In the genomic region with DNA sequence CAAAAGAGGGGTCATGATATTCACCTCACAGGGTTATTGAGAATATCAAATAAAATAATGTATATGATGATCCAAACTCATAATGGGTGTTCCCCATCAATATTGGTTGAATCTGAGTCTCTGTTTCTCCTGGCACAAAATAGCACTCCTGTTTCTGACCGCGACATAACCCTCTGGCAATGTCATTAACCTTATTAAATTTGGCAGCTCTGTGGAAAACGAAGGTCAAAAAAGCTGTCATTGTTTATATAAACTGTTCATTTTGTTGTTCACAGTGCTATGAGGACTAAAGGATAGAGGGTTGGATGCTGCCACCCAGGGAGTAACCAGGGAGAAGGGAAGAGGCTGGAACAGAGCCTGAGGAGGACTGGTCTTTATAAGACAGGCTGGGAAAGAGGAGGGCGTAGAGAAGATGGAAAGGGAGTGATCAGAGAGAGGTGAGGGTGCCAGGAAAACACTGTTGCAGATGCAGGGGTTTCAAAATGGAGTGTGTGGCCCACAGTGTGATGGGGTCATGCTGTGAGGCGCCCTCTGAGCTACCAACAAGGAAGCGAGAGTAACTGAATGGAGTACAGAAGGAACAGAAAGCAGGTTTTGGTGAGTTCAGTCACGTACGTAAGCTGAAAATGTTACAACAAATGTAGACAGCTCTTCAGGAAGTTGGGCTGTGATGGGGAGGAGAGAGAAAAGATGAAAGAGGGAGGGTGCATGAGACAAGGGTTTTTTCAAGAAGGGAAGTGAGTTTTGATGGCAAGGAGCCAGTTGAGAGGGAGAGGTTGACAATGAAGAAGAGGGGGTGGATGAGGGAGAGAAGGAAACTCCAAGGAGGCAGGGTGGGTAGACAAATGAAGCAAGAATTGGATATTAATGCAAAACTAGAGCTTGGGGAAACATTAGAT, we compare ENCODE assay signal across 9 cellular contexts.
DNase-seq lines count a peak whose midpoint lies in the region; ATAC-seq, FAIRE-seq and TF ChIP-seq lines count a peak whose summit lies in the region.
"Had no signal": no experiment of that assay in that cellular context is flagged by ENCODE, and none has a peak within 500 bp of the region (broad histone marks: within the 10 kb centered on the region; RNA-seq: fewer than 3 reads in every experiment).

No MANE protein-coding gene starts in this region.

- no peaks in the 10 kb centered on the region for H3K27me3 ChIP-seq in effector memory CD4-positive, alpha-beta T cell (replicated peaks; ENCODE audit: control insufficient read depth, insufficient read depth, low read length, poor library complexity, severe bottlenecking)
- H3K27me3 ChIP-seq in upper lobe of left lung = no peaks in the 10 kb centered on the region

- peak; percentile 5 for DNase-seq in DMS79 treated with DMSO at 0.1 percent for 48 hours (lab: John Stamatoyannopoulos, UW)
- DNase-seq in DMS79 (lab: John Stamatoyannopoulos, UW) = no peak
- DNase-seq in NOMO-1 (lab: John Stamatoyannopoulos, UW; ENCODE audit: unreplicated experiment in 2 of 2) = peak; percentile 90 to 98
- DNase-seq in effector memory CD4-positive, alpha-beta T cell = peak in 2 of 3 donors; percentile 21 to 30
- no peak for DNase-seq in upper lobe of left lung
- DNase-seq in EL = no peak
- no peak for DNase-seq in D721Med (ENCODE audit: insufficient read length, low spot score)

- no peak for TF ChIP-seq EP300 in upper lobe of left lung (IDR thresholded peaks at IDR 0.05)

- H3K36me3 ChIP-seq in effector memory CD4-positive, alpha-beta T cell (ENCODE audit: control insufficient read depth, insufficient read depth, low read length) = no peaks in the 10 kb centered on the region
- no peaks in the 10 kb centered on the region for H3K36me3 ChIP-seq in upper lobe of left lung

- no peak for TF ChIP-seq POLR2A in upper lobe of left lung (IDR thresholded peaks at IDR 0.05)

- H3K4me1 ChIP-seq in effector memory CD4-positive, alpha-beta T cell (ENCODE audit: control insufficient read depth, insufficient read depth, low read length, poor library complexity, severe bottlenecking) = peaks cover 25% of the 10 kb centered on the region
- H3K4me1 ChIP-seq in upper lobe of left lung = peaks cover 3 to 9% (median 5%) of the 10 kb centered on the region in 4 donors

- peak overlapping the region; percentile 3 for H3K4me3 ChIP-seq in effector memory CD4-positive, alpha-beta T cell (ENCODE audit: insufficient read depth, low read depth, low read length, poor library complexity, severe bottlenecking)
- H3K4me3 ChIP-seq in upper lobe of left lung = no peak overlapping the region

- 63 to 68% methylated on average over 8 of the region's 8 CpGs for WGBS in upper lobe of left lung, 2 donors

- ATAC-seq in HG02642 (IDR thresholded peaks at IDR 0.05; ENCODE audit: poor library complexity, unreplicated experiment) = peak; percentile 97
- peak; percentile 64 to 74 for ATAC-seq in upper lobe of left lung (ENCODE audit: low FRiP score in 2 of 2)

- no peak for FAIRE-seq in D721Med (lab: Jason Lieb, UNC)

- no peaks in the 10 kb centered on the region for H3K9me3 ChIP-seq in effector memory CD4-positive, alpha-beta T cell (ENCODE audit: control insufficient read depth, low read length)
- no peaks in the 10 kb centered on the region for H3K9me3 ChIP-seq in upper lobe of left lung

- H3K27ac ChIP-seq in effector memory CD4-positive, alpha-beta T cell (ENCODE audit: insufficient read depth, low read length, poor library complexity, severe bottlenecking) = peak overlapping the region; percentile 64
- H3K27ac ChIP-seq in upper lobe of left lung = peak overlapping the region in 1 of 4 donors; percentile 48
- H3K27ac ChIP-seq: 22Rv1 had no signal

- TF ChIP-seq CTCF in upper lobe of left lung (IDR thresholded peaks at IDR 0.05) (no peak), D721Med (IDR thresholded peaks at IDR 0.05; ENCODE audit: insufficient read depth, missing control alignments) (no peak)

Comparison
In these comparisons a context has a peak if more than half of its experiments do, and no peak if none do; other contexts are left out.
1. DNase-seq: peak in DMS79 treated with DMSO at 0.1 percent for 48 hours (single experiment), NOMO-1 (2 of 2) and effector memory CD4-positive, alpha-beta T cell (2 of 3); none in DMS79 (single experiment), upper lobe of left lung (0 of 2), EL (single experiment) and D721Med (single experiment).